22 cellular contexts compared by ENCODE assay signal in the genomic region with DNA sequence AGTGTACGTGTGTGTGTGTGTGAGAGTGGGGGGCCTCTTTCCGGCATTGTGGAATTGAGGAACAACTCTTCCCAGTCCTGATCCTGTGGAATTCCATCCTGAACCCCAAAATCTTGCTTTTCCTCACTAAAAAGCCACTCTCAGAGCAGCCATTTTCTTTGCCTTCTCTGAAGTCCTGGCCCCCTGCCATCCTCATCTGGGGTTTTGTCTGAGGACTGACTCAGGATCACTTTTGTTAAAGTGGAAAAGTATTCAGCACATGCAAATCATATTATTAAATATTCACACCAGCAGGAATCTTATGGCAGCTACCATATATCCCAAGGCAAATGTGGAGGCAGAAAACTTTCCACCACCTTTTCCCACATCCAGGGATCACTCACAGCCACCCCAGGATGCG. TPM values are rescaled to one million over a fixed set of nuclear protein-coding genes. Genes with fewer than 3 reads are reported as not detected.
DNase-seq lines count a peak whose midpoint lies in the region; ATAC-seq, FAIRE-seq and TF ChIP-seq lines count a peak whose summit lies in the region.
"Had no signal": no experiment of that assay in that cellular context is flagged by ENCODE, and none has a peak within 500 bp of the region (broad histone marks: within the 10 kb centered on the region; RNA-seq: fewer than 3 reads in every experiment).

No MANE protein-coding gene starts in this region.

- H3K4me2 ChIP-seq in keratinocyte (ENCODE audit: control insufficient read depth, extremely low read depth, insufficient read depth, low read depth, low read length): no peak overlapping the region

- peaks cover 73% of the 10 kb centered on the region for H3K27me3 Mint-ChIP-seq in CD4-positive, alpha-beta T cell

- H3K9me1 ChIP-seq in keratinocyte (ENCODE audit: control insufficient read depth, extremely low read depth, insufficient read depth, low read length): no peaks in the 10 kb centered on the region

- dilution Hi-C loops in keratinocyte (cut with MboI; ENCODE audit: extremely low pct_ligation_motif_present, low sequenced_read_pairs): no loop called here

- no peaks in the 10 kb centered on the region for H3K36me3 Mint-ChIP-seq in CD4-positive, alpha-beta T cell (ENCODE audit: low read depth)
- H3K36me3 Mint-ChIP-seq: CD8-positive, alpha-beta memory T cell had no signal

- FAIRE-seq in keratinocyte (lab: Jason Lieb, UNC): peak; percentile 34
- FAIRE-seq: RCC 7860 had no signal

- TF ChIP-seq CTCF in left ventricle myocardium inferior (IDR thresholded peaks at IDR 0.05; ENCODE audit: borderline replicate concordance) (no peak), right atrium auricular region (IDR thresholded peaks at IDR 0.05) (no peak), keratinocyte (optimal IDR thresholded peaks at IDR 0.05 in 1 of 3, IDR thresholded peaks at IDR 0.05 in 1 of 3, conservative IDR thresholded peaks at IDR 0.05 in 1 of 3; ENCODE audit: extremely low read depth in 1 of 3, insufficient read depth in 2 of 3, low read length in 3 of 3) (no peak)
- TF ChIP-seq CTCF in CD4-positive, alpha-beta T cell (IDR thresholded peaks at IDR 0.05): no peak

- H3K27ac ChIP-seq in left ventricle myocardium inferior (replicated peaks) (peak overlapping the region; percentile 71), right atrium auricular region (no peak overlapping the region), keratinocyte (ENCODE audit: control insufficient read depth, insufficient read depth, low read length) (no peak overlapping the region)
- no peak overlapping the region for H3K27ac ChIP-seq in CD4-positive, alpha-beta T cell (ENCODE audit: low read depth, low read length)
- H3K27ac ChIP-seq: 22Rv1 had no signal

- ATAC-seq in CD4-positive, alpha-beta T cell (ENCODE audit: poor library complexity): no peak
- ATAC-seq: Right ventricle myocardium inferior had no signal

- H3K9me3 Mint-ChIP-seq in CD4-positive, alpha-beta T cell: no peaks in the 10 kb centered on the region
- H3K9me3 Mint-ChIP-seq: CD8-positive, alpha-beta memory T cell had no signal

- H4K20me1 ChIP-seq in keratinocyte (ENCODE audit: control insufficient read depth, extremely low read depth, insufficient read depth, low read length): no peaks in the 10 kb centered on the region

- H3K9me3 ChIP-seq in left ventricle myocardium inferior (replicated peaks) (no peaks in the 10 kb centered on the region), right atrium auricular region (no peaks in the 10 kb centered on the region), keratinocyte (ENCODE audit: control insufficient read depth, low read depth, low read length) (no peaks in the 10 kb centered on the region)
- no peaks in the 10 kb centered on the region for H3K9me3 ChIP-seq in CD4-positive, alpha-beta T cell (ENCODE audit: control insufficient read depth, low read length)
- H3K9me3 ChIP-seq: MG63 had no signal

- H2AFZ ChIP-seq in keratinocyte (ENCODE audit: control insufficient read depth, low read length): peak overlapping the region; percentile 63

- intact Hi-C loops in left ventricle myocardium inferior (cut with micrococcal nuclease): no loop called here
- intact Hi-C loops in CD4-positive, alpha-beta T cell (cut with DNase I, micrococcal nuclease): loop anchor here (5.0 kb wide), 3 partner anchors 253 to 508 kb away; a partner anchor contains a TSS

- peaks cover 52% of the 10 kb centered on the region for H3K4me1 ChIP-seq in left ventricle myocardium inferior
- H3K4me1 ChIP-seq in right atrium auricular region: peaks cover 0 to 39% of the 10 kb centered on the region in 2 donors
- peaks cover 23% of the 10 kb centered on the region for H3K4me1 ChIP-seq in keratinocyte (ENCODE audit: control insufficient read depth, extremely low read depth, insufficient read depth, low read length)

- H3K4me1 Mint-ChIP-seq in CD4-positive, alpha-beta T cell (ENCODE audit: low read depth): peaks cover 9% of the 10 kb centered on the region

- CTCF ChIA-PET in CD4-positive, alpha-beta T cell (lab: Charles Lee): interaction anchor here (1.2 kb wide), 1 partner anchor 28 kb away, joined by 3 read pairs; a partner anchor contains a TSS

- H3K27me3 ChIP-seq in left ventricle myocardium inferior (ENCODE audit: low read depth) (peaks cover 33% of the 10 kb centered on the region), right atrium auricular region (no peaks in the 10 kb centered on the region), keratinocyte (ENCODE audit: control insufficient read depth, extremely low read depth, insufficient read depth, low read length) (no peaks in the 10 kb centered on the region)
- peaks cover 52% of the 10 kb centered on the region for H3K27me3 ChIP-seq in CD4-positive, alpha-beta T cell (ENCODE audit: control insufficient read depth, insufficient read depth, low read length)

- no peak overlapping the region for H3K4me3 Mint-ChIP-seq in CD4-positive, alpha-beta T cell

- POLR2A ChIA-PET in CD4-positive, alpha-beta T cell (lab: Charles Lee): no interaction called here

- H3K36me3 ChIP-seq in left ventricle myocardium inferior: no peaks in the 10 kb centered on the region
- no peaks in the 10 kb centered on the region for H3K36me3 ChIP-seq in right atrium auricular region
- H3K36me3 ChIP-seq in keratinocyte (ENCODE audit: control insufficient read depth in 2 of 2, extremely low read depth in 1 of 2, insufficient read depth in 2 of 2, low read length in 2 of 2): no peaks in the 10 kb centered on the region
- H3K36me3 ChIP-seq: MG63 had no signal

- no peak overlapping the region for H3K9ac ChIP-seq in keratinocyte (ENCODE audit: control insufficient read depth, extremely low read depth, insufficient read depth, low read length)

- H3K4me3 ChIP-seq in left ventricle myocardium inferior: peak overlapping the region; percentile 75
- H3K4me3 ChIP-seq in right atrium auricular region: no peak overlapping the region
- no peak overlapping the region for H3K4me3 ChIP-seq in keratinocyte (ENCODE audit: control insufficient read depth in 2 of 3, extremely low read depth in 1 of 3, insufficient read depth in 2 of 3, low read depth in 1 of 3, low read length in 3 of 3)
- H3K4me3 ChIP-seq: MG63 had no signal

- no peaks in the 10 kb centered on the region for H3K79me2 ChIP-seq in keratinocyte (ENCODE audit: control insufficient read depth, insufficient read depth, low read length)

- no peak overlapping the region for H3K27ac Mint-ChIP-seq in CD4-positive, alpha-beta T cell
- H3K27ac Mint-ChIP-seq: CD8-positive, alpha-beta memory T cell had no signal

- peak; percentile 8 for DNase-seq in DMS 273 (lab: John Stamatoyannopoulos, UW; ENCODE audit: unreplicated experiment)
- no peak for DNase-seq in DMS 273 treated with DMSO at 0.1 percent for 48 hours (lab: John Stamatoyannopoulos, UW)
- no peak for DNase-seq in left ventricle myocardium inferior
- no peak for DNase-seq in right atrium auricular region (ENCODE audit: low spot score)
- DNase-seq in keratinocyte (ENCODE audit: low read depth, low spot score): no peak
- no peak for DNase-seq in NCI-H510A (lab: John Stamatoyannopoulos, UW)
- DNase-seq in CD4-positive, alpha-beta T cell: no peak
- DNase-seq in HuH-7 (ENCODE audit: low spot score): no peak
- DNase-seq: AML-193; C1 segment of cervical spinal cord; CD8-positive, alpha-beta memory T cell; Kasumi-1; MG63; NCI-H1417 treated with DMSO at 0.1 percent for 48 hours; NCI-H187; NCI-H446 treated with DMSO at 0.1 percent for 48 hours; NCI-H774; OCI-M1; SW 1271 had no signal

RNA-seq across cellular contexts. Expression of a gene that starts 3.7 kb away (rescaled TPM):
- total RNA-seq in left ventricle myocardium inferior (12.9 TPM), right atrium auricular region (10 to 100 TPM in 1 of 2 donors, 1 to 10 TPM in 1; 2.5 to 11.8 TPM)
- 6.3 to 10.8 TPM (median 7.7 TPM) in 3 replicates for polyA plus RNA-seq in keratinocyte
- 3.9 TPM for polyA plus RNA-seq in keratinocyte (2011; ENCODE audit: low read depth)
- 4.1 and 4.9 TPM in 2 replicates for polyA plus RNA-seq in keratinocyte (2011; cell fraction: cytosol; rRNA removed)
- 14.6 and 22.7 TPM in 2 replicates for polyA plus RNA-seq in keratinocyte (2011; cell fraction: nucleus; rRNA removed)
- polyA plus RNA-seq in keratinocyte (2012; ENCODE audit: low replicate concordance): 5.3 and 15.1 TPM in 2 replicates
- polyA minus RNA-seq in keratinocyte: 7.0 to 9.4 TPM (median 7.7 TPM) in 3 replicates
- polyA minus RNA-seq in keratinocyte (2011; cell fraction: cytosol; rRNA and poly(A)+ RNA removed): 7.7 TPM
- 7.9 and 15.6 TPM in 2 replicates for polyA minus RNA-seq in keratinocyte (2011; cell fraction: nucleus; rRNA and poly(A)+ RNA removed)
- total RNA-seq in CD4-positive, alpha-beta T cell: not detected
- polyA plus RNA-seq: CD8-positive, alpha-beta memory T cell had no signal

RNA-seq across cellular contexts. Expression of a gene that starts 27.6 kb away (rescaled TPM):
- 24.9 TPM for total RNA-seq in left ventricle myocardium inferior
- total RNA-seq in right atrium auricular region: 1 to 10 TPM; 3.4 to 8.2 TPM
- polyA plus RNA-seq in keratinocyte: 0.48 to 0.59 TPM (median 0.56 TPM) in 3 replicates
- not detected for polyA plus RNA-seq in keratinocyte (2011; ENCODE audit: low read depth)
- 0.18 and 0.22 TPM in 2 replicates for polyA plus RNA-seq in keratinocyte (2011; cell fraction: cytosol; rRNA removed)
- 0.89 and 1.1 TPM in 2 replicates for polyA plus RNA-seq in keratinocyte (2011; cell fraction: nucleus; rRNA removed)
- 0.27 and 0.46 TPM in 2 replicates for polyA plus RNA-seq in keratinocyte (2012; ENCODE audit: low replicate concordance)
- polyA minus RNA-seq in keratinocyte: 0.66 to 1.3 TPM (median 0.89 TPM) in 3 replicates
- polyA minus RNA-seq in keratinocyte (2011; cell fraction: cytosol; rRNA and poly(A)+ RNA removed): not detected
- 0.95 and 1.8 TPM in 2 replicates for polyA minus RNA-seq in keratinocyte (2011; cell fraction: nucleus; rRNA and poly(A)+ RNA removed)
- total RNA-seq in CD4-positive, alpha-beta T cell: not detected
- total RNA-seq: CD8-positive, alpha-beta memory T cell had no signal
- polyA plus RNA-seq: CD8-positive, alpha-beta memory T cell had no signal

Comparison
In these comparisons a context has a peak if more than half of its experiments do, and no peak if none do; other contexts are left out.
1. RNA of a gene that starts 27.6 kb away (total RNA-seq): 24.9 TPM in left ventricle myocardium inferior (single experiment) and 3.4 to 8.2 TPM in right atrium auricular region; not detected in CD4-positive, alpha-beta T cell; every median in the first group is over 4 times any median in the second.